In genomic region chr7:103805376-103805775, GRCh38 we compare ENCODE assay signal across 24 cellular contexts.
DNase-seq lines count a peak whose midpoint lies in the region; ATAC-seq and TF ChIP-seq lines count a peak whose summit lies in the region.
"Had no signal": no experiment of that assay in that cellular context is flagged by ENCODE, and none has a peak within 500 bp of the region (broad histone marks: within the 10 kb centered on the region; RNA-seq: fewer than 3 reads in every experiment).

No MANE protein-coding gene starts in this region.

- no peaks in the 10 kb centered on the region for H3K27me3 ChIP-seq in MG63
- H3K27me3 ChIP-seq: Peyer's patch had no signal

- POLR2A ChIA-PET in HEK293T (lab: Yijun Ruan, JAX) = no interaction called here

- TF ChIP-seq CTCF in fibroblast of mammary gland (conservative IDR thresholded peaks at IDR 0.05; ENCODE audit: control insufficient read depth, insufficient read depth, low read depth, low read length) = no peak

- no peak for ATAC-seq in stimulated activated naive CD8-positive, alpha-beta T cell treated with anti-CD3 and anti-CD28 coated beads, Interleukin-15, Interleukin-2, amounts not matched to agents 100 U/mL and 50 U/mL, for 24 hours
- ATAC-seq: HepG2, K562 had no signal

- CTCF ChIA-PET in HEK293T (lab: Yijun Ruan, JAX) = no interaction called here

- H3K36me3 ChIP-seq in MG63 = no peaks in the 10 kb centered on the region
- H3K36me3 ChIP-seq: Peyer's patch had no signal

- H3K4me3 ChIP-seq in MG63 = no peak overlapping the region
- H3K4me3 ChIP-seq in fibroblast of mammary gland (ENCODE audit: control insufficient read depth, low read depth, low read length) = no peak overlapping the region
- H3K4me3 ChIP-seq: K562, Peyer's patch had no signal

- no peaks in the 10 kb centered on the region for H3K9me3 ChIP-seq in MG63
- H3K9me3 ChIP-seq: Peyer's patch, SK-N-SH had no signal

- DNase-seq in EL (peak; percentile 10), MG63 (peak; percentile 5), fibroblast of mammary gland (ENCODE audit: low read depth) (peak; percentile 57), non-pigmented ciliary epithelial cell (ENCODE audit: low read depth) (peak; percentile 1), HEK293T (ENCODE audit: extremely low spot score) (no peak), dedifferentiated amniotic fluid mesenchymal stem cell (ENCODE audit: extremely low spot score) (no peak), hypothalamus (lab: John Stamatoyannopoulos, UW) (no peak)
- no peak for DNase-seq in stimulated activated naive CD8-positive, alpha-beta T cell treated with anti-CD3 and anti-CD28 coated beads, Interleukin-15, Interleukin-2, amounts not matched to agents 100 U/mL and 50 U/mL, for 24 hours
- DNase-seq: Calu3, DND-41, H9, HFFc6, Kasumi-1, MV-4-11, NCI-H1105, NCI-H146, NCI-H2029, NCI-H446, NCI-H524 treated with DMSO at 0.1 percent for 48 hours, NCI-H774, Peyer's patch, SK-N-SH had no signal

TF ChIP-seq in HEK293T, 16 proteins besides CTCF, POLR2A, EP300 and RAD21:
- TF ChIP-seq FOXK2 (IDR thresholded peaks at IDR 0.05) (no peak), ZNF384 (IDR thresholded peaks at IDR 0.05) (no peak), PKNOX1 (IDR thresholded peaks at IDR 0.05) (no peak), L3MBTL2 (conservative IDR thresholded peaks at IDR 0.05) (no peak), TARDBP (IDR thresholded peaks at IDR 0.05) (no peak), LEF1 (IDR thresholded peaks at IDR 0.05; ENCODE audit: borderline replicate concordance) (no peak), ELF4 (IDR thresholded peaks at IDR 0.05) (no peak)

Comparison
In these comparisons a context has a peak if more than half of its experiments do, and no peak if none do; other contexts are left out.
1. DNase-seq: peak in EL (single experiment), MG63 (single experiment), fibroblast of mammary gland (single experiment) and non-pigmented ciliary epithelial cell (single experiment); none in HEK293T (single experiment), stimulated activated naive CD8-positive, alpha-beta T cell treated with anti-CD3 and anti-CD28 coated beads, Interleukin-15, Interleukin-2, amounts not matched to agents 100 U/mL and 50 U/mL, for 24 hours (single experiment), dedifferentiated amniotic fluid mesenchymal stem cell (single experiment) and hypothalamus (0 of 51).